Comparison of ENCODE assay signal across 1 cellular context in genomic region chr2:177229448-177230242, GRCh38.
TF ChIP-seq lines count a peak whose summit lies in the region.

No MANE protein-coding gene starts in this region.

TF ChIP-seq in HepG2, 621 proteins besides CTCF, POLR2A, EP300 and RAD21 (continued from another document):
- TF ChIP-seq HNF1B (CRISPR knock-in tag; IDR thresholded peaks at IDR 0.05): 0 out of 2 replicates have a peak, but pooled peaks have one; percentile 32
- no peak for TF ChIP-seq ZSCAN30 (CRISPR knock-in tag; IDR thresholded peaks at IDR 0.05)
- TF ChIP-seq ZBTB20 (CRISPR knock-in tag; IDR thresholded peaks at IDR 0.05; ENCODE audit: borderline replicate concordance, low read depth): no peak
- no peak for TF ChIP-seq ZNF205 (CRISPR knock-in tag; IDR thresholded peaks at IDR 0.05)
- TF ChIP-seq SSRP1 (CRISPR knock-in tag; IDR thresholded peaks at IDR 0.05): peak; percentile 96; the same call in 1 of the 2 replicates
- TF ChIP-seq ZNF800 (CRISPR knock-in tag; IDR thresholded peaks at IDR 0.05): no peak
- peak; percentile 68; the same call in 1 of the 2 replicates for TF ChIP-seq FIP1L1 (IDR thresholded peaks at IDR 0.05; ENCODE audit: borderline replicate concordance, insufficient read depth, low read depth, low read length)
